ENCODE assay signal across 8 cellular contexts in genomic region chr1:155729031-155729898, GRCh38. TPM values are rescaled to one million over a fixed set of nuclear protein-coding genes. Genes with fewer than 3 reads are reported as not detected.
DNase-seq lines count a peak whose midpoint lies in the region; ATAC-seq lines count a peak whose summit lies in the region.

No MANE protein-coding gene starts in this region.

- no peak overlapping the region for H3K4me3 ChIP-seq in ectodermal cell (ENCODE audit: insufficient read depth, low read depth, low read length)

- H3K4me3 Mint-ChIP-seq in activated naive CD4-positive, alpha-beta T cell treated with anti-CD3 and anti-CD28 coated beads for 36 hours: no peak overlapping the region
- H3K4me3 Mint-ChIP-seq in T-helper 17 cell: no peak overlapping the region
- no peak overlapping the region for H3K4me3 Mint-ChIP-seq in memory B cell

- peak; percentile 49 for DNase-seq in activated naive CD4-positive, alpha-beta T cell treated with anti-CD3 and anti-CD28 coated beads for 36 hours
- DNase-seq in activated naive CD4-positive, alpha-beta T cell treated with Interleukin-2 at 50 U/mL for 16 hours: no peak
- peak; percentile 13 for DNase-seq in MV-4-11 (lab: John Stamatoyannopoulos, UW)
- peak in 1 of 3 donors; percentile 26 for DNase-seq in T-helper 17 cell
- peak; percentile 31 to 38 for DNase-seq in memory B cell (ENCODE audit: low spot score in 2 of 2)
- peak; percentile 52 for DNase-seq in ureter (ENCODE audit: low spot score)

- H3K9me3 ChIP-seq in T-helper 17 cell (ENCODE audit: control insufficient read depth, low read length, poor library complexity, severe bottlenecking): no peaks in the 10 kb centered on the region
- H3K9me3 ChIP-seq in ectodermal cell (ENCODE audit: control insufficient read depth, low read length): no peaks in the 10 kb centered on the region

- no peaks in the 10 kb centered on the region for H3K9me3 Mint-ChIP-seq in activated naive CD4-positive, alpha-beta T cell treated with anti-CD3 and anti-CD28 coated beads for 36 hours
- H3K9me3 Mint-ChIP-seq in memory B cell: no peaks in the 10 kb centered on the region

- no peaks in the 10 kb centered on the region for H3K4me1 Mint-ChIP-seq in activated naive CD4-positive, alpha-beta T cell treated with anti-CD3 and anti-CD28 coated beads for 36 hours (ENCODE audit: low read depth)
- no peaks in the 10 kb centered on the region for H3K4me1 Mint-ChIP-seq in T-helper 17 cell
- peaks cover 4% of the 10 kb centered on the region for H3K4me1 Mint-ChIP-seq in memory B cell

- peaks cover 6% of the 10 kb centered on the region for H3K36me3 ChIP-seq in ectodermal cell (ENCODE audit: control insufficient read depth, insufficient read depth, low read length)

- 75% methylated on average over 12 of the region's 12 CpGs for WGBS in ectodermal cell, 2 experiments

- H3K4me1 ChIP-seq in ectodermal cell (ENCODE audit: control insufficient read depth, insufficient read depth, low read length): no peaks in the 10 kb centered on the region

- ATAC-seq in T-helper 17 cell (peak; percentile 54), memory B cell (ENCODE audit: low read depth) (peak; percentile 41), GM19467 (IDR thresholded peaks at IDR 0.05; ENCODE audit: unreplicated experiment) (no peak)

- no peaks in the 10 kb centered on the region for H3K27me3 Mint-ChIP-seq in activated naive CD4-positive, alpha-beta T cell treated with anti-CD3 and anti-CD28 coated beads for 36 hours (ENCODE audit: low read depth)
- H3K27me3 Mint-ChIP-seq in T-helper 17 cell: no peaks in the 10 kb centered on the region
- H3K27me3 Mint-ChIP-seq in memory B cell: no peaks in the 10 kb centered on the region

- CTCF ChIA-PET in activated naive CD4-positive, alpha-beta T cell treated with anti-CD3 and anti-CD28 coated beads for 36 hours (lab: Charles Lee): interaction anchor here (0.5 to 1.5 kb wide), 7 partner anchors 8 to 478 kb away, joined by 3 to 6 read pairs (median 3); partner anchors contain the start of gene RUSC1

- H3K27ac Mint-ChIP-seq in activated naive CD4-positive, alpha-beta T cell treated with anti-CD3 and anti-CD28 coated beads for 36 hours: no peak overlapping the region
- H3K27ac Mint-ChIP-seq in T-helper 17 cell (peak overlapping the region; percentile 39), memory B cell (no peak overlapping the region)

- H3K36me3 Mint-ChIP-seq in activated naive CD4-positive, alpha-beta T cell treated with anti-CD3 and anti-CD28 coated beads for 36 hours (ENCODE audit: low read depth): peaks cover 8% of the 10 kb centered on the region
- peaks cover 3% of the 10 kb centered on the region for H3K36me3 Mint-ChIP-seq in T-helper 17 cell (ENCODE audit: low read depth)
- H3K36me3 Mint-ChIP-seq in memory B cell: peaks cover 4% of the 10 kb centered on the region

- H3K27me3 ChIP-seq in ectodermal cell (ENCODE audit: control insufficient read depth, insufficient read depth, low read length, poor library complexity, severe bottlenecking): no peaks in the 10 kb centered on the region

- intact Hi-C loops in activated naive CD4-positive, alpha-beta T cell treated with anti-CD3 and anti-CD28 coated beads for 36 hours (cut with micrococcal nuclease): no loop called here

- H3K27ac ChIP-seq in ectodermal cell (ENCODE audit: insufficient read depth, low read depth, low read length, poor library complexity, severe bottlenecking): peak overlapping the region; percentile 8

RNA-seq across cellular contexts. Expression of gene DAP3, which starts 40.4 kb away (rescaled TPM):
- total RNA-seq in activated naive CD4-positive, alpha-beta T cell treated with anti-CD3 and anti-CD28 coated beads for 36 hours: 100 to 1,000 TPM; 137 to 141 TPM
- total RNA-seq in T-helper 17 cell: 100 to 1,000 TPM in 1 of 2 donors, 10 to 100 TPM in 1; 98.9 to 127 TPM
- polyA plus RNA-seq in ectodermal cell (2013, experiment 1 of 4): 105 TPM
- 112 TPM for polyA plus RNA-seq in ectodermal cell (2013, experiment 2 of 4)
- 75.0 TPM for polyA plus RNA-seq in ectodermal cell (2013, experiment 3 of 4)
- 88.5 TPM for polyA plus RNA-seq in ectodermal cell (2013, experiment 4 of 4)
- total RNA-seq in ureter: 122 TPM

RNA-seq across cellular contexts. Expression of gene YY1AP1, which starts 40.7 kb away (rescaled TPM):
- 10 to 100 TPM; 54.8 to 59.5 TPM for total RNA-seq in activated naive CD4-positive, alpha-beta T cell treated with anti-CD3 and anti-CD28 coated beads for 36 hours
- total RNA-seq in T-helper 17 cell (10 to 100 TPM; 85.0 to 86.4 TPM), ureter (91.7 TPM)
- polyA plus RNA-seq in ectodermal cell (2013, experiment 1 of 4): 57.2 TPM
- 53.3 TPM for polyA plus RNA-seq in ectodermal cell (2013, experiment 2 of 4)
- 48.6 TPM for polyA plus RNA-seq in ectodermal cell (2013, experiment 3 of 4)
- 52.6 TPM for polyA plus RNA-seq in ectodermal cell (2013, experiment 4 of 4)
